Comparison of ENCODE assay signal across 1 cellular context in the genomic region with DNA sequence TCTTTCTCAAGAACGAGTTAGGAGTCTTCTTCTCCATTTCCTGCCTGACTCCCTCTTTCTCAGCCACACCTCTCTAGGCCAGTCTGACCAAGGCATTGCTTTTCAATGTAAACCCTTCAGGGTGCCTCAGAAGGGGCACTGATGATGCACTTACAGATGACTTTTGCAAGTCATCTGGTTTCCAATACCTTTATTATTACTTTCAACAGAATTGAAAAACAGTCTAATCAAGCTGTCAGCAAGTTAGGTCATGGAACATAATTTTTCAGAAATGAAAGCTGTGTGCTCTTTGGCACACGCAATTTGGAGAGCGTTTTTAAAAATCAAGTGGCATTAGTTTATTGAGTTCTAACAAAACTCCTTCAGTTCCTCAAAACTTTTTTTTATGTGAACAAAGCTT.
TF ChIP-seq lines count a peak whose summit lies in the region.

No MANE protein-coding gene starts in this region.

TF ChIP-seq in GM23338, 12 proteins besides CTCF, POLR2A, EP300 and RAD21 (continued from another document):
- TF ChIP-seq, protein P1, sequence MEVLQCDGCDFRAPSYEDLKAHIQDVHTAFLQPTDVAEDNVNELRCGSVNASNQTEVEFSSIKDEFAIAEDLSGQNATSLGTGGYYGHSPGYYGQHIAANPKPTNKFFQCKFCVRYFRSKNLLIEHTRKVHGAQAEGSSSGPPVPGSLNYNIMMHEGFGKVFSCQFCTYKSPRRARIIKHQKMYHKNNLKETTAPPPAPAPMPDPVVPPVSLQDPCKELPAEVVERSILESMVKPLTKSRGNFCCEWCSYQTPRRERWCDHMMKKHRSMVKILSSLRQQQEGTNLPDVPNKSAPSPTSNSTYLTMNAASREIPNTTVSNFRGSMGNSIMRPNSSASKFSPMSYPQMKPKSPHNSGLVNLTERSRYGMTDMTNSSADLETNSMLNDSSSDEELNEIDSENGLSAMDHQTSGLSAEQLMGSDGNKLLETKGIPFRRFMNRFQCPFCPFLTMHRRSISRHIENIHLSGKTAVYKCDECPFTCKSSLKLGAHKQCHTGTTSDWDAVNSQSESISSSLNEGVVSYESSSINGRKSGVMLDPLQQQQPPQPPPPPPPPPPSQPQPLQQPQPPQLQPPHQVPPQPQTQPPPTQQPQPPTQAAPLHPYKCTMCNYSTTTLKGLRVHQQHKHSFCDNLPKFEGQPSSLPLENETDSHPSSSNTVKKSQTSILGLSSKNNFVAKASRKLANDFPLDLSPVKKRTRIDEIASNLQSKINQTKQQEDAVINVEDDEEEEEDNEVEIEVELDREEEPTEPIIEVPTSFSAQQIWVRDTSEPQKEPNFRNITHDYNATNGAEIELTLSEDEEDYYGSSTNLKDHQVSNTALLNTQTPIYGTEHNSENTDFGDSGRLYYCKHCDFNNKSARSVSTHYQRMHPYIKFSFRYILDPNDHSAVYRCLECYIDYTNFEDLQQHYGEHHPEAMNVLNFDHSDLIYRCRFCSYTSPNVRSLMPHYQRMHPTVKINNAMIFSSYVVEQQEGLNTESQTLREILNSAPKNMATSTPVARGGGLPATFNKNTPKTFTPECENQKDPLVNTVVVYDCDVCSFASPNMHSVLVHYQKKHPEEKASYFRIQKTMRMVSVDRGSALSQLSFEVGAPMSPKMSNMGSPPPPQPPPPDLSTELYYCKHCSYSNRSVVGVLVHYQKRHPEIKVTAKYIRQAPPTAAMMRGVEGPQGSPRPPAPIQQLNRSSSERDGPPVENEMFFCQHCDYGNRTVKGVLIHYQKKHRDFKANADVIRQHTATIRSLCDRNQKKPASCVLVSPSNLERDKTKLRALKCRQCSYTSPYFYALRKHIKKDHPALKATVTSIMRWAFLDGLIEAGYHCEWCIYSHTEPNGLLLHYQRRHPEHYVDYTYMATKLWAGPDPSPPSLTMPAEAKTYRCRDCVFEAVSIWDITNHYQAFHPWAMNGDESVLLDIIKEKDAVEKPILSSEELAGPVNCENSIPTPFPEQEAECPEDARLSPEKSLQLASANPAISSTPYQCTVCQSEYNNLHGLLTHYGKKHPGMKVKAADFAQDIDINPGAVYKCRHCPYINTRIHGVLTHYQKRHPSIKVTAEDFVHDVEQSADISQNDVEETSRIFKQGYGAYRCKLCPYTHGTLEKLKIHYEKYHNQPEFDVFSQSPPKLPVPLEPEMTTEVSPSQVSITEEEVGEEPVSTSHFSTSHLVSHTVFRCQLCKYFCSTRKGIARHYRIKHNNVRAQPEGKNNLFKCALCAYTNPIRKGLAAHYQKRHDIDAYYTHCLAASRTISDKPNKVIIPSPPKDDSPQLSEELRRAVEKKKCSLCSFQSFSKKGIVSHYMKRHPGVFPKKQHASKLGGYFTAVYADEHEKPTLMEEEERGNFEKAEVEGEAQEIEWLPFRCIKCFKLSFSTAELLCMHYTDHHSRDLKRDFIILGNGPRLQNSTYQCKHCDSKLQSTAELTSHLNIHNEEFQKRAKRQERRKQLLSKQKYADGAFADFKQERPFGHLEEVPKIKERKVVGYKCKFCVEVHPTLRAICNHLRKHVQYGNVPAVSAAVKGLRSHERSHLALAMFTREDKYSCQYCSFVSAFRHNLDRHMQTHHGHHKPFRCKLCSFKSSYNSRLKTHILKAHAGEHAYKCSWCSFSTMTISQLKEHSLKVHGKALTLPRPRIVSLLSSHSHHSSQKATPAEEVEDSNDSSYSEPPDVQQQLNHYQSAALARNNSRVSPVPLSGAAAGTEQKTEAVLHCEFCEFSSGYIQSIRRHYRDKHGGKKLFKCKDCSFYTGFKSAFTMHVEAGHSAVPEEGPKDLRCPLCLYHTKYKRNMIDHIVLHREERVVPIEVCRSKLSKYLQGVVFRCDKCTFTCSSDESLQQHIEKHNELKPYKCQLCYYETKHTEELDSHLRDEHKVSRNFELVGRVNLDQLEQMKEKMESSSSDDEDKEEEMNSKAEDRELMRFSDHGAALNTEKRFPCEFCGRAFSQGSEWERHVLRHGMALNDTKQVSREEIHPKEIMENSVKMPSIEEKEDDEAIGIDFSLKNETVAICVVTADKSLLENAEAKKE (CRISPR knock-in tag; IDR thresholded peaks at IDR 0.05) = no peak
- TF ChIP-seq ZNF114 (CRISPR knock-in tag; IDR thresholded peaks at IDR 0.05) (no peak), ZNF331 (CRISPR knock-in tag; IDR thresholded peaks at IDR 0.05; ENCODE audit: low read depth) (no peak), EZH2phosphoT487 (IDR thresholded peaks at IDR 0.05; ENCODE audit: unreplicated experiment) (no peak), EZH2 (IDR thresholded peaks at IDR 0.05; ENCODE audit: low read depth, unreplicated experiment) (no peak), CREB1 (CRISPR knock-in tag; IDR thresholded peaks at IDR 0.05; ENCODE audit: low read depth) (no peak), STAT1 (IDR thresholded peaks at IDR 0.05; ENCODE audit: unreplicated experiment) (no peak), POLR2AphosphoS5 (IDR thresholded peaks at IDR 0.05; ENCODE audit: low read depth) (no peak), NANOG (IDR thresholded peaks at IDR 0.05; ENCODE audit: borderline replicate concordance) (no peak)
- TF ChIP-seq, protein P2, sequence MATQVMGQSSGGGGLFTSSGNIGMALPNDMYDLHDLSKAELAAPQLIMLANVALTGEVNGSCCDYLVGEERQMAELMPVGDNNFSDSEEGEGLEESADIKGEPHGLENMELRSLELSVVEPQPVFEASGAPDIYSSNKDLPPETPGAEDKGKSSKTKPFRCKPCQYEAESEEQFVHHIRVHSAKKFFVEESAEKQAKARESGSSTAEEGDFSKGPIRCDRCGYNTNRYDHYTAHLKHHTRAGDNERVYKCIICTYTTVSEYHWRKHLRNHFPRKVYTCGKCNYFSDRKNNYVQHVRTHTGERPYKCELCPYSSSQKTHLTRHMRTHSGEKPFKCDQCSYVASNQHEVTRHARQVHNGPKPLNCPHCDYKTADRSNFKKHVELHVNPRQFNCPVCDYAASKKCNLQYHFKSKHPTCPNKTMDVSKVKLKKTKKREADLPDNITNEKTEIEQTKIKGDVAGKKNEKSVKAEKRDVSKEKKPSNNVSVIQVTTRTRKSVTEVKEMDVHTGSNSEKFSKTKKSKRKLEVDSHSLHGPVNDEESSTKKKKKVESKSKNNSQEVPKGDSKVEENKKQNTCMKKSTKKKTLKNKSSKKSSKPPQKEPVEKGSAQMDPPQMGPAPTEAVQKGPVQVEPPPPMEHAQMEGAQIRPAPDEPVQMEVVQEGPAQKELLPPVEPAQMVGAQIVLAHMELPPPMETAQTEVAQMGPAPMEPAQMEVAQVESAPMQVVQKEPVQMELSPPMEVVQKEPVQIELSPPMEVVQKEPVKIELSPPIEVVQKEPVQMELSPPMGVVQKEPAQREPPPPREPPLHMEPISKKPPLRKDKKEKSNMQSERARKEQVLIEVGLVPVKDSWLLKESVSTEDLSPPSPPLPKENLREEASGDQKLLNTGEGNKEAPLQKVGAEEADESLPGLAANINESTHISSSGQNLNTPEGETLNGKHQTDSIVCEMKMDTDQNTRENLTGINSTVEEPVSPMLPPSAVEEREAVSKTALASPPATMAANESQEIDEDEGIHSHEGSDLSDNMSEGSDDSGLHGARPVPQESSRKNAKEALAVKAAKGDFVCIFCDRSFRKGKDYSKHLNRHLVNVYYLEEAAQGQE (IDR thresholded peaks at IDR 0.05; ENCODE audit: unreplicated experiment) = no peak
